ENCODE assay signal across 19 cellular contexts in the genomic region with DNA sequence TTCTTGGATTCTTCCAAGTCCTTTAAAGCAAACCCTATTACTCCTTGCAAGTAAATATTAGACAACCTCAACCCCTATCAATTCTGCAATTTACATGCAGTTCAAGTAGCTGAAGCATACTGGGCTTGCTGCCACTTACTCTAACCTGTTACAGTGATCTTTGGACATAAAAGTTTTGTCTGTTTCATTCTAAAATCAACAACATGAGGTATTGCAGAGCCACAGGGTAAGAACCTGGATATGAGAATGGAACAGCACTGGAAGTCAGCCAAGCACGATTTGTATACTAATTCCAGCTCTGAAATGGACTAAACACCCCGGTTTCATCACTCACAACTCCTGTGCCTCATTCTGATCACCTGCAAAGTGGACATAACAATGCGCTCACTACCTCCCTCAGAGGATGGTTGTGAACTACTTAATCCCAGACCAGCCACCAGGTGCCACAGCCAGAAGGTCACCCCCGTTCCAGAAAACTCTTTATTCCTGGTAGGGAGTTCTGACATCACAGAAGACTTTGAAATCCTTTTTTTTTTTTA.
A peak's percentile ranks its signal among the peaks of the same experiment; 100 is the strongest.
DNase-seq lines count a peak whose midpoint lies in the region; ATAC-seq, FAIRE-seq and TF ChIP-seq lines count a peak whose summit lies in the region.
"Had no signal": no experiment of that assay in that cellular context is flagged by ENCODE, and none has a peak within 500 bp of the region (broad histone marks: within the 10 kb centered on the region; RNA-seq: fewer than 3 reads in every experiment).

No MANE protein-coding gene starts in this region.

- no peak overlapping the region for H3K27ac ChIP-seq in HEK293 (ENCODE audit: extremely low read depth, low read depth, low read length)

- POLR2A ChIA-PET in HEK293 (lab: Yijun Ruan, JAX): no interaction called here
- POLR2A ChIA-PET in GM10248 (lab: Yijun Ruan, JAX): no interaction called here

- H3K27me3 Mint-ChIP-seq in nephron (ENCODE audit: low read depth): peaks cover 9% of the 10 kb centered on the region
- H3K27me3 Mint-ChIP-seq in activated T-cell treated with anti-CD3 and anti-CD28 coated beads, Interleukin-2, amount 50 U/mL, for 72 hours (ENCODE audit: low read depth): no peaks in the 10 kb centered on the region

- no peak for ATAC-seq in activated T-cell treated with anti-CD3 and anti-CD28 coated beads, Interleukin-2, amount 50 U/mL, for 72 hours (replicated peaks in 1 of 2)
- ATAC-seq in Right ventricle myocardium inferior: no peak
- ATAC-seq: Panc1 had no signal

- TF ChIP-seq CTCF in HEK293 (tag by site-specific recombination; IDR thresholded peaks at IDR 0.05): no peak
- no peak for TF ChIP-seq CTCF in bronchial epithelial cell (IDR thresholded peaks at IDR 0.05; ENCODE audit: insufficient read depth, low read length, severe bottlenecking)
- TF ChIP-seq CTCF in nephron (IDR thresholded peaks at IDR 0.05; ENCODE audit: unreplicated experiment in 3 of 3): no peak
- TF ChIP-seq CTCF in GM10248 (IDR thresholded peaks at IDR 0.05; ENCODE audit: control extremely low read depth, extremely low read depth, low read depth, missing control alignments): no peak

- H3K4me1 ChIP-seq in HEK293 (ENCODE audit: control insufficient read depth, insufficient read depth, low read length): peaks cover 5% of the 10 kb centered on the region; the same call in 1 of the 2 replicates

- no peaks in the 10 kb centered on the region for H3K36me3 ChIP-seq in HEK293 (ENCODE audit: control insufficient read depth in 2 of 2, insufficient read depth in 1 of 2, low read length in 2 of 2)
- no peaks in the 10 kb centered on the region for H3K36me3 ChIP-seq in bronchial epithelial cell (ENCODE audit: control insufficient read depth, insufficient read depth, low read length)

- DNase-seq in NCI-H1092 (lab: John Stamatoyannopoulos, UW) (peak; percentile 2), NCI-H1092 treated with DMSO at 0.1 percent for 48 hours (lab: John Stamatoyannopoulos, UW) (no peak), bronchial epithelial cell (ENCODE audit: low read depth) (no peak), GM10248 (ENCODE audit: extremely low spot score) (no peak), Right ventricle myocardium inferior (ENCODE audit: missing footprints) (no peak)
- DNase-seq in activated T-cell treated with anti-CD3 and anti-CD28 coated beads, Interleukin-2, amount 50 U/mL, for 72 hours: no peak
- DNase-seq: 8988T, HFFc6, Karpas-422, MM.1S, NCI-H1694 treated with DMSO at 0.1 percent for 48 hours, NCI-H2227 treated with DMSO at 0.1 percent for 48 hours, NCI-H524 had no signal

- H3K27me3 ChIP-seq in bronchial epithelial cell (ENCODE audit: control insufficient read depth, insufficient read depth, low read length): no peaks in the 10 kb centered on the region

- no peaks in the 10 kb centered on the region for H3K9me3 ChIP-seq in HEK293 (ENCODE audit: control insufficient read depth, insufficient read depth, low read depth, low read length)

- no peaks in the 10 kb centered on the region for H3K9me3 Mint-ChIP-seq in nephron
- H3K9me3 Mint-ChIP-seq in activated T-cell treated with anti-CD3 and anti-CD28 coated beads, Interleukin-2, amount 50 U/mL, for 72 hours: no peaks in the 10 kb centered on the region
- H3K9me3 Mint-ChIP-seq: HFFc6 had no signal

- CTCF ChIA-PET in HEK293 (lab: Yijun Ruan, JAX): interaction anchor here (0.6 kb wide), 1 partner anchor 523 kb away, joined by 3 read pairs; no protein-coding TSS in a partner anchor
- CTCF ChIA-PET in GM10248 (lab: Yijun Ruan, JAX): interaction anchor here (1.0 to 1.2 kb wide), 2 partner anchors 10 to 11 kb away, joined by 3 read pairs; no protein-coding TSS in a partner anchor

- H3K4me3 Mint-ChIP-seq in nephron: no peak overlapping the region
- no peak overlapping the region for H3K4me3 Mint-ChIP-seq in activated T-cell treated with anti-CD3 and anti-CD28 coated beads, Interleukin-2, amount 50 U/mL, for 72 hours
- H3K4me3 Mint-ChIP-seq: CD14-positive monocyte, HFFc6 had no signal

- no peak overlapping the region for H3K4me3 ChIP-seq in HEK293 (ENCODE audit: low read depth, low read length)
- H3K4me3 ChIP-seq in bronchial epithelial cell (ENCODE audit: low read depth, low read length): no peak overlapping the region

- peak; percentile 66 for FAIRE-seq in bronchial epithelial cell (lab: Jason Lieb, UNC)
- FAIRE-seq: G401.6, H54 had no signal

- H3K36me3 Mint-ChIP-seq in nephron (ENCODE audit: low read depth): no peaks in the 10 kb centered on the region
- no peaks in the 10 kb centered on the region for H3K36me3 Mint-ChIP-seq in activated T-cell treated with anti-CD3 and anti-CD28 coated beads, Interleukin-2, amount 50 U/mL, for 72 hours (ENCODE audit: insufficient read depth in 2 of 2)

- intact Hi-C loops in Right ventricle myocardium inferior (cut with DNase I): no loop called here

- peak overlapping the region; percentile 70 to 87 (median 71) for H3K27ac Mint-ChIP-seq in nephron
- no peak overlapping the region for H3K27ac Mint-ChIP-seq in activated T-cell treated with anti-CD3 and anti-CD28 coated beads, Interleukin-2, amount 50 U/mL, for 72 hours
- H3K27ac Mint-ChIP-seq: CD14-positive monocyte, HFFc6 had no signal

- H3K4me1 Mint-ChIP-seq in nephron: peaks cover 46% of the 10 kb centered on the region
- peaks cover 15% of the 10 kb centered on the region for H3K4me1 Mint-ChIP-seq in activated T-cell treated with anti-CD3 and anti-CD28 coated beads, Interleukin-2, amount 50 U/mL, for 72 hours (ENCODE audit: low read depth)

TF ChIP-seq in HEK293, 187 proteins besides CTCF, POLR2A, EP300 and RAD21 (continues in another document):
- TF ChIP-seq HOXA7 (CRISPR knock-in tag; IDR thresholded peaks at IDR 0.05; ENCODE audit: borderline replicate concordance): no peak
- TF ChIP-seq SCRT2 (tag by site-specific recombination; IDR thresholded peaks at IDR 0.05): peak; percentile 45; the same call in 1 of the 2 replicates
- TF ChIP-seq, protein P1, sequence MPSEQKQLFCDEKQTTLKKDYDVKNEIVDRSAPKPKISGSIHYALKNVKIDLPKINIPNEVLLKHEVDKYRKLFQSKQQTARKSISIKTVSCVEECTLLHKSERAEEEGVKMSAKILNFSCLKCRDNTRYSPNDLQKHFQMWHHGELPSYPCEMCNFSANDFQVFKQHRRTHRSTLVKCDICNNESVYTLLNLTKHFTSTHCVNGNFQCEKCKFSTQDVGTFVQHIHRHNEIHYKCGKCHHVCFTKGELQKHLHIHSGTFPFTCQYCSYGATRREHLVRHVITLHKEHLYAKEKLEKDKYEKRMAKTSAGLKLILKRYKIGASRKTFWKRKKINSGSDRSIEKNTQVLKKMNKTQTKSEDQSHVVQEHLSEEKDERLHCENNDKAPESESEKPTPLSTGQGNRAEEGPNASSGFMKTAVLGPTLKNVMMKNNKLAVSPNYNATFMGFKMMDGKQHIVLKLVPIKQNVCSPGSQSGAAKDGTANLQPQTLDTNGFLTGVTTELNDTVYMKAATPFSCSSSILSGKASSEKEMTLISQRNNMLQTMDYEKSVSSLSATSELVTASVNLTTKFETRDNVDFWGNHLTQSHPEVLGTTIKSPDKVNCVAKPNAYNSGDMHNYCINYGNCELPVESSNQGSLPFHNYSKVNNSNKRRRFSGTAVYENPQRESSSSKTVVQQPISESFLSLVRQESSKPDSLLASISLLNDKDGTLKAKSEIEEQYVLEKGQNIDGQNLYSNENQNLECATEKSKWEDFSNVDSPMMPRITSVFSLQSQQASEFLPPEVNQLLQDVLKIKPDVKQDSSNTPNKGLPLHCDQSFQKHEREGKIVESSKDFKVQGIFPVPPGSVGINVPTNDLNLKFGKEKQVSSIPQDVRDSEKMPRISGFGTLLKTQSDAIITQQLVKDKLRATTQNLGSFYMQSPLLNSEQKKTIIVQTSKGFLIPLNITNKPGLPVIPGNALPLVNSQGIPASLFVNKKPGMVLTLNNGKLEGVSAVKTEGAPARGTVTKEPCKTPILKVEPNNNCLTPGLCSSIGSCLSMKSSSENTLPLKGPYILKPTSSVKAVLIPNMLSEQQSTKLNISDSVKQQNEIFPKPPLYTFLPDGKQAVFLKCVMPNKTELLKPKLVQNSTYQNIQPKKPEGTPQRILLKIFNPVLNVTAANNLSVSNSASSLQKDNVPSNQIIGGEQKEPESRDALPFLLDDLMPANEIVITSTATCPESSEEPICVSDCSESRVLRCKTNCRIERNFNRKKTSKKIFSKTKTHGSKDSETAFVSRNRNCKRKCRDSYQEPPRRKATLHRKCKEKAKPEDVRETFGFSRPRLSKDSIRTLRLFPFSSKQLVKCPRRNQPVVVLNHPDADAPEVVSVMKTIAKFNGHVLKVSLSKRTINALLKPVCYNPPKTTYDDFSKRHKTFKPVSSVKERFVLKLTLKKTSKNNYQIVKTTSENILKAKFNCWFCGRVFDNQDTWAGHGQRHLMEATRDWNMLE (tag by site-specific recombination; conservative IDR thresholded peaks at IDR 0.05; ENCODE audit: low read depth): no peak
- no peak for TF ChIP-seq BCL6B (tag by site-specific recombination; IDR thresholded peaks at IDR 0.05)
- 0 out of 2 replicates have a peak, but pooled peaks have one; percentile 44 for TF ChIP-seq PRDM4 (tag by site-specific recombination; IDR thresholded peaks at IDR 0.05)
